9 cellular contexts compared by ENCODE assay signal in genomic region chr6:17012421-17013225, GRCh38.
DNase-seq lines count a peak whose midpoint lies in the region; FAIRE-seq and TF ChIP-seq lines count a peak whose summit lies in the region.
"Had no signal": no experiment of that assay in that cellular context is flagged by ENCODE, and none has a peak within 500 bp of the region (broad histone marks: within the 10 kb centered on the region; RNA-seq: fewer than 3 reads in every experiment).

No MANE protein-coding gene starts in this region.

- H3K4me1 ChIP-seq in NT2/D1 (ENCODE audit: insufficient read depth, insufficient read length) (no peaks in the 10 kb centered on the region), esophagus squamous epithelium (peaks cover 0 to 9% (median 0%) of the 10 kb centered on the region in 3 donors), mesodermal cell (ENCODE audit: control insufficient read depth, insufficient read depth, low read length, poor library complexity, severe bottlenecking) (peaks cover 15% of the 10 kb centered on the region)
- H3K4me1 ChIP-seq: SJCRH30 had no signal

- H3K27me3 ChIP-seq in NT2/D1 (ENCODE audit: insufficient read depth, insufficient read length) (no peaks in the 10 kb centered on the region), esophagus squamous epithelium (no peaks in the 10 kb centered on the region)
- H3K27me3 ChIP-seq: SJCRH30 had no signal

- no peaks in the 10 kb centered on the region for H3K36me3 ChIP-seq in NT2/D1 (ENCODE audit: insufficient read depth, insufficient read length, low read length)
- H3K36me3 ChIP-seq in esophagus squamous epithelium: no peaks in the 10 kb centered on the region
- no peaks in the 10 kb centered on the region for H3K36me3 ChIP-seq in mesodermal cell (ENCODE audit: control insufficient read depth, insufficient read depth, low read length)
- H3K36me3 ChIP-seq: SJCRH30 had no signal

- peak; percentile 19 for TF ChIP-seq CTCF in 22Rv1 (IDR thresholded peaks at IDR 0.05)
- TF ChIP-seq CTCF in esophagus squamous epithelium (IDR thresholded peaks at IDR 0.05): no peak
- no peak for TF ChIP-seq CTCF in lower leg skin (IDR thresholded peaks at IDR 0.05)

- TF ChIP-seq POLR2A in esophagus squamous epithelium (IDR thresholded peaks at IDR 0.05) (no peak), lower leg skin (IDR thresholded peaks at IDR 0.05) (no peak)

- H3K27ac ChIP-seq in 22Rv1 (no peak overlapping the region), esophagus squamous epithelium (peak overlapping the region; percentile 23 to 75 (median 72)), mesodermal cell (ENCODE audit: low read depth, low read length, severe bottlenecking) (peak overlapping the region; percentile 80)
- H3K27ac ChIP-seq: SJCRH30 had no signal

- 59 to 64% methylated on average over 12 of the region's 12 CpGs for WGBS in esophagus squamous epithelium, 2 donors
- WGBS in mesodermal cell (ENCODE audit: insufficient coverage in 2 of 2), 2 experiments: 29 to 40% methylated on average over 7 to 9 of the region's 12 CpGs
- WGBS in lower leg skin, 2 donors: 43 to 54% methylated on average over 12 of the region's 12 CpGs

- no peak overlapping the region for H3K4me3 ChIP-seq in NT2/D1 (ENCODE audit: insufficient read length, low read depth)
- peak overlapping the region in 1 of 4 donors; percentile 14 for H3K4me3 ChIP-seq in esophagus squamous epithelium
- H3K4me3 ChIP-seq in mesodermal cell (ENCODE audit: extremely low read depth, insufficient read depth, low read length, poor library complexity, severe bottlenecking): no peak overlapping the region
- no peak overlapping the region for H3K4me3 ChIP-seq in lower leg skin (ENCODE audit: low read depth, poor library complexity, severe bottlenecking)
- H3K4me3 ChIP-seq: SJCRH30 had no signal

- intact Hi-C loops in esophagus squamous epithelium (cut with DNase I) (no loop called here), lower leg skin (cut with DNase I; ENCODE audit: low total_unique reads) (no loop called here)

- H3K9ac ChIP-seq in NT2/D1 (ENCODE audit: insufficient read length, low read depth): no peak overlapping the region

- FAIRE-seq in RCC 7860 (lab: Jason Lieb, UNC): no peak

- DNase-seq in NT2/D1 (ENCODE audit: low read depth, low spot score) (peak; percentile 39), esophagus squamous epithelium (lab: John Stamatoyannopoulos, UW) (no peak), lower leg skin (ENCODE audit: low spot score in 2 of 2) (no peak), cerebellar nuclear complex (lab: John Stamatoyannopoulos, UW) (no peak), RCC 7860 (ENCODE audit: low spot score) (no peak), NCI-H2196 treated with DMSO at 0.1 percent for 48 hours (lab: John Stamatoyannopoulos, UW; ENCODE audit: unreplicated experiment) (no peak)

- peaks cover 6% of the 10 kb centered on the region; the same call in 1 of the 2 replicates for H3K9me3 ChIP-seq in NT2/D1 (ENCODE audit: insufficient read depth, low read length)
- peaks cover 0 to 3% (median 0%) of the 10 kb centered on the region in 3 donors for H3K9me3 ChIP-seq in esophagus squamous epithelium
- no peaks in the 10 kb centered on the region for H3K9me3 ChIP-seq in mesodermal cell (ENCODE audit: control insufficient read depth, low read length)
- H3K9me3 ChIP-seq: SJCRH30 had no signal
